1 cellular context compared by ENCODE assay signal in the genomic region with DNA sequence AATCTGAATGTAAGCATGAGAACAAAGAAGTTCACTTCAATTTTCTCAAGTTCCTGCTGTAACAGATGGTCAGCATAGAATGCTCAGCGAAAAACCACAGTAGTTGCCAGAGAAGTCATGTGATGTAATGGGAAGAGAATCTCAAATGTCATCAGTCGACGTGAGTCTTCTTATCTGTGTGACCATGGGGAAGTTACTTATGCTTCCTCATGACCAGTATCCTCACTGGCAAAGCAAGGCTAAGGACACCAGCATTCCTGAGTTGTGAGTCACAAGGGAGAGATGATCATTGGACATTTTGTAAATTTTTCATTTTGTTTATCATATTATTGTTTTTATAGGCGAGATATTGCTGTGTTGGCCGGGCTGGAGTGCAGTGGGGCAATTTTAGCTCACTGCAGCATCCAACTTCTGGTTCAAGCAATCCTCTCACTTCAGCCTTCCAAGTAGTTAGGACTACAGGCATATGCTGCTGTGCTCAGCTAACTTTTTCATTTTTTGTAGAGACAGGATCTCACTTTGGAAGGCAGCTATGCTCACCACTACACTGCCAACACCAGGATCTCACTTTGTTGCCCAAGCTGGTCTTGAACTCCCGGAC.
TF ChIP-seq lines count a peak whose summit lies in the region.

No MANE protein-coding gene starts in this region.

TF ChIP-seq in H1, 55 proteins besides CTCF, POLR2A, EP300 and RAD21:
- TF ChIP-seq RNF2 (IDR thresholded peaks at IDR 0.05; ENCODE audit: borderline replicate concordance, low read depth, low read length, missing control alignments, poor library complexity, severe bottlenecking): no peak
- TF ChIP-seq, protein P1, sequence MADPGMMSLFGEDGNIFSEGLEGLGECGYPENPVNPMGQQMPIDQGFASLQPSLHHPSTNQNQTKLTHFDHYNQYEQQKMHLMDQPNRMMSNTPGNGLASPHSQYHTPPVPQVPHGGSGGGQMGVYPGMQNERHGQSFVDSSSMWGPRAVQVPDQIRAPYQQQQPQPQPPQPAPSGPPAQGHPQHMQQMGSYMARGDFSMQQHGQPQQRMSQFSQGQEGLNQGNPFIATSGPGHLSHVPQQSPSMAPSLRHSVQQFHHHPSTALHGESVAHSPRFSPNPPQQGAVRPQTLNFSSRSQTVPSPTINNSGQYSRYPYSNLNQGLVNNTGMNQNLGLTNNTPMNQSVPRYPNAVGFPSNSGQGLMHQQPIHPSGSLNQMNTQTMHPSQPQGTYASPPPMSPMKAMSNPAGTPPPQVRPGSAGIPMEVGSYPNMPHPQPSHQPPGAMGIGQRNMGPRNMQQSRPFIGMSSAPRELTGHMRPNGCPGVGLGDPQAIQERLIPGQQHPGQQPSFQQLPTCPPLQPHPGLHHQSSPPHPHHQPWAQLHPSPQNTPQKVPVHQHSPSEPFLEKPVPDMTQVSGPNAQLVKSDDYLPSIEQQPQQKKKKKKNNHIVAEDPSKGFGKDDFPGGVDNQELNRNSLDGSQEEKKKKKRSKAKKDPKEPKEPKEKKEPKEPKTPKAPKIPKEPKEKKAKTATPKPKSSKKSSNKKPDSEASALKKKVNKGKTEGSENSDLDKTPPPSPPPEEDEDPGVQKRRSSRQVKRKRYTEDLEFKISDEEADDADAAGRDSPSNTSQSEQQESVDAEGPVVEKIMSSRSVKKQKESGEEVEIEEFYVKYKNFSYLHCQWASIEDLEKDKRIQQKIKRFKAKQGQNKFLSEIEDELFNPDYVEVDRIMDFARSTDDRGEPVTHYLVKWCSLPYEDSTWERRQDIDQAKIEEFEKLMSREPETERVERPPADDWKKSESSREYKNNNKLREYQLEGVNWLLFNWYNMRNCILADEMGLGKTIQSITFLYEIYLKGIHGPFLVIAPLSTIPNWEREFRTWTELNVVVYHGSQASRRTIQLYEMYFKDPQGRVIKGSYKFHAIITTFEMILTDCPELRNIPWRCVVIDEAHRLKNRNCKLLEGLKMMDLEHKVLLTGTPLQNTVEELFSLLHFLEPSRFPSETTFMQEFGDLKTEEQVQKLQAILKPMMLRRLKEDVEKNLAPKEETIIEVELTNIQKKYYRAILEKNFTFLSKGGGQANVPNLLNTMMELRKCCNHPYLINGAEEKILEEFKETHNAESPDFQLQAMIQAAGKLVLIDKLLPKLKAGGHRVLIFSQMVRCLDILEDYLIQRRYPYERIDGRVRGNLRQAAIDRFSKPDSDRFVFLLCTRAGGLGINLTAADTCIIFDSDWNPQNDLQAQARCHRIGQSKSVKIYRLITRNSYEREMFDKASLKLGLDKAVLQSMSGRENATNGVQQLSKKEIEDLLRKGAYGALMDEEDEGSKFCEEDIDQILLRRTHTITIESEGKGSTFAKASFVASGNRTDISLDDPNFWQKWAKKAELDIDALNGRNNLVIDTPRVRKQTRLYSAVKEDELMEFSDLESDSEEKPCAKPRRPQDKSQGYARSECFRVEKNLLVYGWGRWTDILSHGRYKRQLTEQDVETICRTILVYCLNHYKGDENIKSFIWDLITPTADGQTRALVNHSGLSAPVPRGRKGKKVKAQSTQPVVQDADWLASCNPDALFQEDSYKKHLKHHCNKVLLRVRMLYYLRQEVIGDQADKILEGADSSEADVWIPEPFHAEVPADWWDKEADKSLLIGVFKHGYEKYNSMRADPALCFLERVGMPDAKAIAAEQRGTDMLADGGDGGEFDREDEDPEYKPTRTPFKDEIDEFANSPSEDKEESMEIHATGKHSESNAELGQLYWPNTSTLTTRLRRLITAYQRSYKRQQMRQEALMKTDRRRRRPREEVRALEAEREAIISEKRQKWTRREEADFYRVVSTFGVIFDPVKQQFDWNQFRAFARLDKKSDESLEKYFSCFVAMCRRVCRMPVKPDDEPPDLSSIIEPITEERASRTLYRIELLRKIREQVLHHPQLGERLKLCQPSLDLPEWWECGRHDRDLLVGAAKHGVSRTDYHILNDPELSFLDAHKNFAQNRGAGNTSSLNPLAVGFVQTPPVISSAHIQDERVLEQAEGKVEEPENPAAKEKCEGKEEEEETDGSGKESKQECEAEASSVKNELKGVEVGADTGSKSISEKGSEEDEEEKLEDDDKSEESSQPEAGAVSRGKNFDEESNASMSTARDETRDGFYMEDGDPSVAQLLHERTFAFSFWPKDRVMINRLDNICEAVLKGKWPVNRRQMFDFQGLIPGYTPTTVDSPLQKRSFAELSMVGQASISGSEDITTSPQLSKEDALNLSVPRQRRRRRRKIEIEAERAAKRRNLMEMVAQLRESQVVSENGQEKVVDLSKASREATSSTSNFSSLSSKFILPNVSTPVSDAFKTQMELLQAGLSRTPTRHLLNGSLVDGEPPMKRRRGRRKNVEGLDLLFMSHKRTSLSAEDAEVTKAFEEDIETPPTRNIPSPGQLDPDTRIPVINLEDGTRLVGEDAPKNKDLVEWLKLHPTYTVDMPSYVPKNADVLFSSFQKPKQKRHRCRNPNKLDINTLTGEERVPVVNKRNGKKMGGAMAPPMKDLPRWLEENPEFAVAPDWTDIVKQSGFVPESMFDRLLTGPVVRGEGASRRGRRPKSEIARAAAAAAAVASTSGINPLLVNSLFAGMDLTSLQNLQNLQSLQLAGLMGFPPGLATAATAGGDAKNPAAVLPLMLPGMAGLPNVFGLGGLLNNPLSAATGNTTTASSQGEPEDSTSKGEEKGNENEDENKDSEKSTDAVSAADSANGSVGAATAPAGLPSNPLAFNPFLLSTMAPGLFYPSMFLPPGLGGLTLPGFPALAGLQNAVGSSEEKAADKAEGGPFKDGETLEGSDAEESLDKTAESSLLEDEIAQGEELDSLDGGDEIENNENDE (IDR thresholded peaks at IDR 0.05; ENCODE audit: insufficient replicate concordance, low read length): no peak
- TF ChIP-seq JUND (IDR thresholded peaks at IDR 0.05; ENCODE audit: low read length): 0 out of 2 replicates have a peak, but pooled peaks have one; percentile 29
- TF ChIP-seq, protein P2, sequence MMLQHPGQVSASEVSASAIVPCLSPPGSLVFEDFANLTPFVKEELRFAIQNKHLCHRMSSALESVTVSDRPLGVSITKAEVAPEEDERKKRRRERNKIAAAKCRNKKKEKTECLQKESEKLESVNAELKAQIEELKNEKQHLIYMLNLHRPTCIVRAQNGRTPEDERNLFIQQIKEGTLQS (IDR thresholded peaks at IDR 0.05; ENCODE audit: insufficient read depth, low read depth, low read length): no peak
